Comparison of ENCODE assay signal across 23 cellular contexts in the genomic region with DNA sequence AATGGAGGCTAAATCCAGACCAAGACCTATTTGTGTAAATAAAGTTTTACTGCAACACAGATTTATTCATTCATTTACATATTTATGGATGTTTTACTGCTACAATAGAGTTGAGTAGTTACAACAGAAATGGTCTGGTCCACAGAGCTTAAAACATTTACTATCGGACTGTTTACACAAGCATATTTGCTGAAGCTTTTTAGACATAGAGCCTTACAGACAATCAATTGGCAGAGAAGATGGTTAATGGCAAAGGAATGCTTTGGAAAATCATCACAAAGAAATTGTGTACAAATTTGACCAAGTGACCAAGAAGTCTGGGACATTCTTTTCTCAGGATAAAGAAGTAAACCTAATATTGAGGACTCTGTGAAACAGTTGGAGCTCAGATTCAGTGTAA.
DNase-seq lines count a peak whose midpoint lies in the region; ATAC-seq and TF ChIP-seq lines count a peak whose summit lies in the region.
"Had no signal": no experiment of that assay in that cellular context is flagged by ENCODE, and none has a peak within 500 bp of the region (broad histone marks: within the 10 kb centered on the region; RNA-seq: fewer than 3 reads in every experiment).

No MANE protein-coding gene starts in this region.

- H3K4me1 ChIP-seq in naive thymus-derived CD4-positive, alpha-beta T cell (ENCODE audit: control insufficient read depth in 2 of 2, insufficient read depth in 2 of 2, low read length in 2 of 2) = no peaks in the 10 kb centered on the region
- H3K4me1 ChIP-seq: A549 had no signal

- no peaks in the 10 kb centered on the region for H3K36me3 ChIP-seq in naive thymus-derived CD4-positive, alpha-beta T cell (ENCODE audit: control insufficient read depth in 2 of 3, insufficient read depth in 3 of 3, low read length in 3 of 3)

- no peaks in the 10 kb centered on the region for H3K4me1 Mint-ChIP-seq in naive thymus-derived CD4-positive, alpha-beta T cell
- H3K4me1 Mint-ChIP-seq: GM23338, T-cell had no signal

- H3K27ac ChIP-seq in naive thymus-derived CD4-positive, alpha-beta T cell (ENCODE audit: low read depth, low read length) = no peak overlapping the region
- H3K27ac ChIP-seq: A549, C4-2B had no signal

- no peaks in the 10 kb centered on the region for H3K36me3 Mint-ChIP-seq in naive thymus-derived CD4-positive, alpha-beta T cell
- H3K36me3 Mint-ChIP-seq: T-cell had no signal

- peaks cover 0 to 14% (median 0%) of the 10 kb centered on the region in 11 donors for H3K9me3 Mint-ChIP-seq in naive thymus-derived CD4-positive, alpha-beta T cell

- CTCF ChIA-PET in naive thymus-derived CD4-positive, alpha-beta T cell (lab: Charles Lee) = interaction anchor here (0.5 kb wide), 1 partner anchor 66 kb away, joined by 3 read pairs; no protein-coding TSS in a partner anchor

- no peaks in the 10 kb centered on the region for H3K27me3 Mint-ChIP-seq in naive thymus-derived CD4-positive, alpha-beta T cell
- H3K27me3 Mint-ChIP-seq: T-cell had no signal

- no peak overlapping the region for H3K4me3 ChIP-seq in AG10803 (ENCODE audit: low read length)
- H3K4me3 ChIP-seq in naive thymus-derived CD4-positive, alpha-beta T cell (ENCODE audit: low read length) = no peak overlapping the region
- H3K4me3 ChIP-seq: A549, GM12878, GM23338 had no signal

- POLR2A ChIA-PET in naive thymus-derived CD4-positive, alpha-beta T cell (lab: Charles Lee) = no interaction called here

- H3K4me3 Mint-ChIP-seq in naive thymus-derived CD4-positive, alpha-beta T cell = no peak overlapping the region
- H3K4me3 Mint-ChIP-seq: GM23338, T-cell had no signal

- no peaks in the 10 kb centered on the region for H3K9me3 ChIP-seq in naive thymus-derived CD4-positive, alpha-beta T cell (ENCODE audit: control insufficient read depth in 2 of 3, low read length in 3 of 3)
- H3K9me3 ChIP-seq: A549 had no signal

- no peak for ATAC-seq in naive thymus-derived CD4-positive, alpha-beta T cell
- no peak for ATAC-seq in GM21825 (IDR thresholded peaks at IDR 0.05; ENCODE audit: unreplicated experiment)
- ATAC-seq: A549, GM12878, GM23338, HCT116, HepG2, SK-N-SH treated with all-trans-retinoic acid at 6 μM for 48 hours, T-cell had no signal

- intact Hi-C loops in naive thymus-derived CD4-positive, alpha-beta T cell (cut with micrococcal nuclease) = no loop called here

- no peak for TF ChIP-seq CTCF in AG10803 (conservative IDR thresholded peaks at IDR 0.05; ENCODE audit: low read length)

- no peaks in the 10 kb centered on the region for H3K27me3 ChIP-seq in naive thymus-derived CD4-positive, alpha-beta T cell (ENCODE audit: control insufficient read depth in 2 of 2, insufficient read depth in 2 of 2, low read length in 2 of 2)

- peak; percentile 9 for DNase-seq in AG10803 (ENCODE audit: low read depth)
- peak; percentile 20 for DNase-seq in LHCN-M2 (ENCODE audit: low read depth)
- DNase-seq in astrocyte of the hippocampus (ENCODE audit: low read depth, low spot score) = peak; percentile 20
- DNase-seq in iris pigment epithelial cell (ENCODE audit: low read depth) = peak; percentile 38
- no peak for DNase-seq in naive thymus-derived CD4-positive, alpha-beta T cell
- DNase-seq in NCI-H2107 (lab: John Stamatoyannopoulos, UW) = no peak
- DNase-seq in mucosa of gallbladder (ENCODE audit: low spot score) = no peak
- DNase-seq: DND-41; GDM1; MM.1S; NCI-H1092; NCI-H2081; NK-92 treated with Interleukin-12 subunit alpha and Interleukin-12 subunit beta, amount 100 ng/mL, for 24 hours; SIG-M5; T-cell had no signal

- no peak overlapping the region for H3K27ac Mint-ChIP-seq in naive thymus-derived CD4-positive, alpha-beta T cell
- H3K27ac Mint-ChIP-seq: GM23338, T-cell had no signal

Comparison
In these comparisons a context has a peak if more than half of its experiments do, and no peak if none do; other contexts are left out.
1. DNase-seq: peak in AG10803 (single experiment), LHCN-M2 (single experiment), astrocyte of the hippocampus (single experiment) and iris pigment epithelial cell (single experiment); none in naive thymus-derived CD4-positive, alpha-beta T cell (0 of 9), NCI-H2107 (single experiment) and mucosa of gallbladder (single experiment).